Comparison of ENCODE assay signal across 1 cellular context in the genomic region with DNA sequence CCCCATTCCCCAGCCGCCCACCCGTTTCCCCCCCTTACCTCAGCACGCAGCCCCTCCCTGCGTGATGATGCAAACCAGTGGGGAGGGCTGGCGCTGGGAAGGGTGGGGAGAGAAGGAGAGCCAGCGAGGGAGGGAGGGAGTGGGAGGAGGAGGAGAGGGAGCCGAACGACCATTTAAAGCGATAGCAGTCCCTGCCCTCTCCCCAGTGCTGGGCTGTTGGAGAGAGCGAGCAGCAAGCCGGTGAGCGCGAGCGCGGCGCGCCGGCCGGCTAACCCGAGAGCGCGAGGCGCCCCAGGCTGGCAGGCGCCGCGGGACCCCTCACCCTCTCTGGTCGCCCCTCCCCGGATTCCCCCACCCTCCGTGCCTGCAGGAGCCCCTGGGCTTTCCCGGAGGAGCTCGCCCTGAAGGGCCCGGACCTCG.
TF ChIP-seq lines count a peak whose summit lies in the region.

A gene (plus strand): TSS at position 205 of the 420 bp plus-strand sequence.

TF ChIP-seq in PFSK-1, 5 proteins besides CTCF, POLR2A, EP300 and RAD21 (continued from another document):
- peak; percentile 38; the same call in 1 of the 2 replicates for TF ChIP-seq TAF1 (IDR thresholded peaks at IDR 0.05; ENCODE audit: borderline replicate concordance, insufficient read depth, low read length)
